8 cellular contexts compared by ENCODE assay signal in the genomic region with DNA sequence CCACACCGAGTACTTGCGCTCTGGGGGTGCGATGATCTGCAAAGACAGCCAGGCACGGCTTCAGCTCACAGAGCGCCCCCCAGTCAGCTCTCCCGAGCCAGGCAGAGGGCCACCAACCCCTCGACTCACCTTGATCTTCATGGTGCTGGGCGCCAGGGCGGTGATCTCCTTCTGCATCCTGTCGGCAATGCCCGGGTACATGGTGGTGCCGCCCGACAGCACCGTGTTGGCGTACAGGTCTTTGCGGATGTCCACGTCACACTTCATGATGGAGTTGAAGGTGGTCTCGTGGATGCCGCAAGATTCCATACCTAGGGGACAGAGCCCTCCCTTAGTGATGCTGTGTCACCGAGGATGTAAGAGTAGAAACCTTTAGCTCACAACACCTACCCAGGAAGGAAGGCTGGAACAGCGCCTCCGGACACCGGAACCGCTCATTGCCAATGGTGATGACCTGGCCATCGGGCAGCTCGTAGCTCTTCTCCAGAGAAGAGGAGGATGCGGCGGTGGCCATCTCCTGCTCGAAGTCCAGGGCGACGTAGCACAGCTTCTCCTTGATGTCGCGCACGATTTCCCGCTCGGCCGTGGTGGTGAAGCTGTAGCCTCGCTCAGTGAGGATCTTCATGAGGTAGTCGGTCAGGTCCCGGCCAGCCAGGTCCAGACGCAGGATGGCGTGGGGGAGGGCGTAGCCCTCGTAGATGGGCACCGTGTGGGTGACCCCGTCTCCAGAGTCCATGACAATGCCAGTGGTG. TPM values are rescaled to one million over a fixed set of nuclear protein-coding genes. Genes with fewer than 3 reads are reported as not detected.
A peak's percentile ranks its signal among the peaks of the same experiment; 100 is the strongest.
DNase-seq lines count a peak whose midpoint lies in the region; ATAC-seq, FAIRE-seq and TF ChIP-seq lines count a peak whose summit lies in the region.

No MANE protein-coding gene starts in this region.

- H3K27ac Mint-ChIP-seq in memory B cell = peak overlapping the region; percentile 98

- peak overlapping the region; percentile 96 for H3K9ac ChIP-seq in ES-I3 (ENCODE audit: low read depth, low read length)

- no peaks in the 10 kb centered on the region for H3K9me3 Mint-ChIP-seq in memory B cell

- no peak for TF ChIP-seq POLR2A in tibial nerve (IDR thresholded peaks at IDR 0.05)

- H3K4me3 ChIP-seq in choroid plexus epithelial cell (ENCODE audit: low read depth, low read length) (peak overlapping the region; percentile 87), tibial nerve (peak overlapping the region; percentile 90 to 96 (median 95))

- FAIRE-seq in RCC 7860 (lab: Jason Lieb, UNC) = no peak

- peak overlapping the region; percentile 91 to 100 (median 95) for H3K27ac ChIP-seq in tibial nerve

- TF ChIP-seq CTCF in choroid plexus epithelial cell (conservative IDR thresholded peaks at IDR 0.05; ENCODE audit: low read depth, low read length) (peak; percentile 2), tibial nerve (IDR thresholded peaks at IDR 0.05) (no peak)

- peaks cover 38% of the 10 kb centered on the region for H3K36me3 Mint-ChIP-seq in memory B cell

- H3K4me1 Mint-ChIP-seq in memory B cell = peaks cover 38% of the 10 kb centered on the region

- H3K4me3 Mint-ChIP-seq in memory B cell = peak overlapping the region; percentile 99

- ATAC-seq in memory B cell (ENCODE audit: low read depth) = no peak

- WGBS in tibial nerve, 2 donors = 0% methylated on average over 16 to 27 of the region's 46 CpGs

- peaks cover 33% of the 10 kb centered on the region for H3K36me3 ChIP-seq in ES-I3 (ENCODE audit: insufficient read depth, low read length)
- peaks cover 0 to 48% (median 17%) of the 10 kb centered on the region in 3 donors for H3K36me3 ChIP-seq in tibial nerve

- H3K4me1 ChIP-seq in ES-I3 (ENCODE audit: insufficient read depth, low read length) (no peaks in the 10 kb centered on the region), tibial nerve (peaks cover 0 to 32% (median 22%) of the 10 kb centered on the region in 4 donors)

- H3K9me3 ChIP-seq in ES-I3 (ENCODE audit: control insufficient read depth, insufficient read depth, low read length) (peaks cover 4% of the 10 kb centered on the region; the same call in 1 of the 2 replicates), tibial nerve (no peaks in the 10 kb centered on the region)

- H3K27me3 ChIP-seq in tibial nerve = no peaks in the 10 kb centered on the region

- peak; percentile 11 for DNase-seq in RCC 7860 (ENCODE audit: low spot score)
- peak; percentile 51 for DNase-seq in choroid plexus epithelial cell (ENCODE audit: low read depth)
- peak; percentile 25 to 52 for DNase-seq in memory B cell (ENCODE audit: low spot score in 2 of 2)
- no peak for DNase-seq in tibial nerve (ENCODE audit: low spot score in 2 of 2)
- DNase-seq in dedifferentiated amniotic fluid mesenchymal stem cell (ENCODE audit: extremely low spot score) = no peak
- no peak for DNase-seq in GM19238 (ENCODE audit: insufficient read length, low spot score)
- DNase-seq in KG1 (lab: John Stamatoyannopoulos, UW) = no peak

- TF ChIP-seq EP300 in tibial nerve (IDR thresholded peaks at IDR 0.05) = peak in 1 of 2 donors; percentile 13

- H3K27me3 Mint-ChIP-seq in memory B cell = no peaks in the 10 kb centered on the region

RNA-seq across cellular contexts. Expression of gene ACTG1, which starts 1.6 kb away (rescaled TPM):
- 1,000 to 10,000 TPM; 2,372 to 2,875 (median 2,670) TPM for total RNA-seq in tibial nerve

RNA-seq across cellular contexts. Expression of gene FSCN2, which starts 17.2 kb away (rescaled TPM):
- total RNA-seq in tibial nerve = 1 to 10 TPM in 3 of 4 donors, under 1 TPM in 1; 0.42 to 4.4 (median 3.7) TPM

RNA-seq across cellular contexts. Expression of gene FAAP100, which starts 41.2 kb away (rescaled TPM):
- 10 to 100 TPM; 20.1 to 41.7 (median 26.7) TPM for total RNA-seq in tibial nerve

Comparison
In these comparisons a context has a peak if more than half of its experiments do, and no peak if none do; other contexts are left out.
1. DNase-seq: peak in RCC 7860 (single experiment), choroid plexus epithelial cell (single experiment) and memory B cell (2 of 2); none in tibial nerve (0 of 2), dedifferentiated amniotic fluid mesenchymal stem cell (single experiment), GM19238 (single experiment) and KG1 (single experiment).